Comparison of ENCODE assay signal across 10 cellular contexts in genomic region chr1:104706631-104707147, GRCh38.
DNase-seq lines count a peak whose midpoint lies in the region; ATAC-seq and TF ChIP-seq lines count a peak whose summit lies in the region.
"Had no signal": no experiment of that assay in that cellular context is flagged by ENCODE, and none has a peak within 500 bp of the region (broad histone marks: within the 10 kb centered on the region; RNA-seq: fewer than 3 reads in every experiment).

No MANE protein-coding gene starts in this region.

- no peak overlapping the region for H3K4me3 Mint-ChIP-seq in activated CD8-positive, alpha-beta T cell treated with anti-CD3 and anti-CD28 coated beads for 36 hours
- H3K4me3 Mint-ChIP-seq in progenitor cell of endocrine pancreas (ENCODE audit: low read depth) = no peak overlapping the region

- no TSS peak for BruUV-seq in OCI-LY7 (replicated peaks; lab: Mats Ljungman, UMichigan)

- no peaks in the 10 kb centered on the region for H3K9me2 ChIP-seq in OCI-LY7 (ENCODE audit: insufficient read depth, low read length)

- peak overlapping the region; percentile 83 for H2AFZ ChIP-seq in OCI-LY7 (ENCODE audit: low read length)
- H2AFZ ChIP-seq: parathyroid adenoma had no signal

- H3K27ac ChIP-seq in OCI-LY7 (ENCODE audit: low read depth, low read length, poor library complexity, severe bottlenecking) = no peak overlapping the region
- H3K27ac ChIP-seq: colonic mucosa, parathyroid adenoma had no signal

- H3K4me3 ChIP-seq in OCI-LY7 (ENCODE audit: low read depth, low read length, poor library complexity, severe bottlenecking) = peak overlapping the region; percentile 36
- H3K4me3 ChIP-seq: colonic mucosa had no signal

- H3K4me1 Mint-ChIP-seq in activated CD8-positive, alpha-beta T cell treated with anti-CD3 and anti-CD28 coated beads for 36 hours (ENCODE audit: low read depth) = peaks cover 2% of the 10 kb centered on the region
- no peaks in the 10 kb centered on the region for H3K4me1 Mint-ChIP-seq in progenitor cell of endocrine pancreas (ENCODE audit: low read depth)

- H3K79me2 ChIP-seq in OCI-LY7 (ENCODE audit: insufficient read depth, low read depth, low read length) = no peaks in the 10 kb centered on the region
- H3K79me2 ChIP-seq: parathyroid adenoma had no signal

- POLR2A ChIA-PET in OCI-LY7 (lab: Charles Lee) = interaction anchor here (0.5 kb wide), 1 partner anchor 58 kb away, joined by 4 read pairs; no protein-coding TSS in a partner anchor
- POLR2A ChIA-PET in activated CD8-positive, alpha-beta T cell treated with anti-CD3 and anti-CD28 coated beads for 36 hours (lab: Charles Lee) = no interaction called here

- H3K36me3 Mint-ChIP-seq in activated CD8-positive, alpha-beta T cell treated with anti-CD3 and anti-CD28 coated beads for 36 hours (ENCODE audit: low read depth) = no peaks in the 10 kb centered on the region
- H3K36me3 Mint-ChIP-seq in progenitor cell of endocrine pancreas (ENCODE audit: insufficient read depth) = no peaks in the 10 kb centered on the region

- H3K4me1 ChIP-seq in OCI-LY7 (ENCODE audit: insufficient read depth, low read length, poor library complexity, severe bottlenecking) = no peaks in the 10 kb centered on the region
- H3K4me1 ChIP-seq: colonic mucosa, parathyroid adenoma had no signal

- 0 out of 2 replicates have a peak overlapping the region, but pooled peaks have one; percentile 22 for H3K4me2 ChIP-seq in OCI-LY7 (ENCODE audit: low read length)

- peak; percentile 44 for ATAC-seq in HG02798 (IDR thresholded peaks at IDR 0.05; ENCODE audit: poor library complexity, unreplicated experiment)
- ATAC-seq in activated CD8-positive, alpha-beta T cell treated with anti-CD3 and anti-CD28 coated beads for 36 hours = no peak

- peaks cover 21% of the 10 kb centered on the region for H3K9me3 Mint-ChIP-seq in activated CD8-positive, alpha-beta T cell treated with anti-CD3 and anti-CD28 coated beads for 36 hours
- H3K9me3 Mint-ChIP-seq in progenitor cell of endocrine pancreas (ENCODE audit: low read depth) = no peaks in the 10 kb centered on the region

- CTCF ChIA-PET in OCI-LY7 (lab: Charles Lee; ENCODE audit: unreplicated experiment) = no interaction called here
- CTCF ChIA-PET in activated CD8-positive, alpha-beta T cell treated with anti-CD3 and anti-CD28 coated beads for 36 hours (lab: Charles Lee) = no interaction called here

- TF ChIP-seq CTCF in OCI-LY7 (conservative IDR thresholded peaks at IDR 0.05; ENCODE audit: low read length) (no peak), progenitor cell of endocrine pancreas (IDR thresholded peaks at IDR 0.05; ENCODE audit: unreplicated experiment) (no peak)
- TF ChIP-seq CTCF in activated CD8-positive, alpha-beta T cell treated with anti-CD3 and anti-CD28 coated beads for 36 hours (IDR thresholded peaks at IDR 0.05) = no peak

- intact Hi-C loops in OCI-LY7 (cut with micrococcal nuclease; ENCODE audit: unreplicated experiment) = no loop called here
- intact Hi-C loops in activated CD8-positive, alpha-beta T cell treated with anti-CD3 and anti-CD28 coated beads for 36 hours (cut with micrococcal nuclease) = no loop called here

- H3K27ac Mint-ChIP-seq in activated CD8-positive, alpha-beta T cell treated with anti-CD3 and anti-CD28 coated beads for 36 hours = no peak overlapping the region
- no peak overlapping the region for H3K27ac Mint-ChIP-seq in progenitor cell of endocrine pancreas

- DNase-seq in GM04504 (ENCODE audit: low read depth) (peak; percentile 3), OCI-LY7 (ENCODE audit: low spot score) (peak; percentile 16), myocyte (ENCODE audit: low read depth) (peak; percentile 26), progenitor cell of endocrine pancreas (ENCODE audit: low spot score, unreplicated experiment) (no peak)
- DNase-seq in stimulated activated CD4-positive, alpha-beta T cell treated with anti-CD3 and anti-CD28 coated beads, Interleukin-4, amount 100 ng/mL, for 1 hour = no peak
- no peak for DNase-seq in activated CD8-positive, alpha-beta T cell treated with anti-CD3 and anti-CD28 coated beads for 36 hours
- DNase-seq: activated CD8-positive, alpha-beta memory T cell treated with anti-CD3 and anti-CD28 coated beads, Interleukin-2, amount 50 U/mL, for 4 hours; colonic mucosa had no signal

- no peaks in the 10 kb centered on the region for H3K9me3 ChIP-seq in OCI-LY7 (ENCODE audit: low read length)
- H3K9me3 ChIP-seq: colonic mucosa had no signal

- no peaks in the 10 kb centered on the region for H3K36me3 ChIP-seq in OCI-LY7 (ENCODE audit: insufficient read depth, low read length)
- H3K36me3 ChIP-seq: colonic mucosa had no signal

- no peaks in the 10 kb centered on the region for H3K27me3 Mint-ChIP-seq in activated CD8-positive, alpha-beta T cell treated with anti-CD3 and anti-CD28 coated beads for 36 hours
- no peaks in the 10 kb centered on the region for H3K27me3 Mint-ChIP-seq in progenitor cell of endocrine pancreas

- H4K20me1 ChIP-seq in OCI-LY7 (ENCODE audit: insufficient read depth, low read length) = no peaks in the 10 kb centered on the region

Comparison
In these comparisons a context has a peak if more than half of its experiments do, and no peak if none do; other contexts are left out.
1. DNase-seq: peak in GM04504 (single experiment), OCI-LY7 (single experiment) and myocyte (single experiment); none in stimulated activated CD4-positive, alpha-beta T cell treated with anti-CD3 and anti-CD28 coated beads, Interleukin-4, amount 100 ng/mL, for 1 hour (single experiment), activated CD8-positive, alpha-beta T cell treated with anti-CD3 and anti-CD28 coated beads for 36 hours (single experiment) and progenitor cell of endocrine pancreas (single experiment).